Comparison of ENCODE assay signal across 1 cellular context in genomic region chr7:25031432-25031831, GRCh38.
TF ChIP-seq lines count a peak whose summit lies in the region.

No MANE protein-coding gene starts in this region.

TF ChIP-seq in HCT116, 20 proteins besides CTCF, POLR2A, EP300 and RAD21 (continued from another document):
- TF ChIP-seq EZH2phosphoT487 (IDR thresholded peaks at IDR 0.05; ENCODE audit: borderline replicate concordance) (no peak), CBX3 (IDR thresholded peaks at IDR 0.05; ENCODE audit: low read depth) (no peak), POLR2AphosphoS5 (IDR thresholded peaks at IDR 0.05; ENCODE audit: low read depth, low read length) (no peak), SIN3A (IDR thresholded peaks at IDR 0.05; ENCODE audit: low read depth) (no peak), MAX (IDR thresholded peaks at IDR 0.05) (no peak), ZNF274 (IDR thresholded peaks at IDR 0.05; ENCODE audit: low read depth, low read length) (no peak)
TF ChIP-seq in HCT116: peak in this region for 0.
